In the genomic region with DNA sequence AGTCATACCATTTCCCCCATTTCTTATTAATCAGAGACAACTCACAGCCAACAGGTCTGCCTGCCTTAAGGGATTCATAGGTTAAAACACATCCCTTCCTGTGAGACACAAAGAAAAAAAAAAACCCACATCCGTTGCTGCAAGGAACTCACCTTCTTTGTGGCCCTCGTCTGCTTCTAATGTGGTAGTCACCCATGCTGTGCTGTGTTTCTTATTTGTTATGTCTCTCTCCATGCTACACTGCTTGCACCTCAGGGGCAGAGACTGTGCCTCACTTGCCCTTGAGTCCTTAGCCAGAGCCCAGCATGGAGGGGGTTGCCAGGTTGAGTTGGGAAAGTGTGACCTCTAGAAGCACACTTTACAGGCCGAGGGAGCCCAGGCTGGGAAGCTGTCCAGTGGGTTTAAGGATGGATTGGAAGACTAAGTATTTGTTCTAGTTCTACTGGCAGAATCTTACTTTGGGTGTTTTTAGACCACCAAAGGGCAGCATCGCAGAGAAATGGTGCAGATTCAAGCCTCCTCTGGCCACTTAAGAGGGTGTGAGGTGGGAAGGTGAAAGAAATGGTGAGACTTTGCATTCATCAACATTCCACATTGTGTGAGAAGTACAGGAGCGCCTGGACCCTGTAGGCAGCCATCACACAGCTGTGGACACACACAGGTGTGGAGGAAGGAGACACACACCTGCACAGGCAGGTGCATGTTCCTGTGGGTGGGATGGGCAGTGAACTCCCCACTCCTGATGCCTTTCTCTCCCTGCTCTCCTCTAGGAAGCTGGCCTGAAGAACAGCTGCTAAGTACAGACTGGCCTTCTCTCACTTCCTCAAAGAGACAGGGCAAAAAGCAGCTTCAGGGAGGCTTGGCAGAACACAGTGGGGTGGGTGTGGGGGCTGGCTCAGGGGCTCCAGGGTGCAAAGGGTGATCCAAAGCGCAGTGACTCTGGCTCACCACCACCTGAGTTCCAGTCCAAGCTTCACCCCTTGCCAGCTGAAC, we compare ENCODE assay signal across 9 cellular contexts. TPM values are rescaled to one million over a fixed set of nuclear protein-coding genes. Genes with fewer than 3 reads are reported as not detected.
DNase-seq lines count a peak whose midpoint lies in the region; ATAC-seq, FAIRE-seq and TF ChIP-seq lines count a peak whose summit lies in the region.
"Had no signal": no experiment of that assay in that cellular context is flagged by ENCODE, and none has a peak within 500 bp of the region (broad histone marks: within the 10 kb centered on the region; RNA-seq: fewer than 3 reads in every experiment).

No MANE protein-coding gene starts in this region.

- DNase-seq in DMS53 (lab: John Stamatoyannopoulos, UW): peak; percentile 5
- DNase-seq in DMS53 treated with DMSO at 0.1 percent for 48 hours (lab: John Stamatoyannopoulos, UW; ENCODE audit: unreplicated experiment): no peak
- peak; percentile 58 for DNase-seq in activated T-cell treated with anti-CD3 and anti-CD28 coated beads, Interleukin-2, amount 50 U/mL, for 24 hours
- DNase-seq in spleen: no peak
- DNase-seq in urothelium cell line (ENCODE audit: low spot score): no peak
- no peak for DNase-seq in H54 (ENCODE audit: insufficient read length, low spot score)
- no peak for DNase-seq in Calu3

- peaks cover 73% of the 10 kb centered on the region for H3K4me1 Mint-ChIP-seq in activated T-cell treated with anti-CD3 and anti-CD28 coated beads, Interleukin-2, amount 50 U/mL, for 24 hours (ENCODE audit: low read depth)
- H3K4me1 Mint-ChIP-seq in Calu3 (ENCODE audit: low read depth, unreplicated experiment): no peaks in the 10 kb centered on the region

- peak overlapping the region; percentile 51 for H3K4me3 Mint-ChIP-seq in activated T-cell treated with anti-CD3 and anti-CD28 coated beads, Interleukin-2, amount 50 U/mL, for 24 hours
- H3K4me3 Mint-ChIP-seq in Calu3 (ENCODE audit: low read depth, unreplicated experiment): no peak overlapping the region

- peaks cover 71% of the 10 kb centered on the region for H3K36me3 Mint-ChIP-seq in activated T-cell treated with anti-CD3 and anti-CD28 coated beads, Interleukin-2, amount 50 U/mL, for 24 hours (ENCODE audit: low read depth)
- peaks cover 6% of the 10 kb centered on the region for H3K36me3 Mint-ChIP-seq in Calu3 (ENCODE audit: insufficient read depth, unreplicated experiment)

- H3K4me3 ChIP-seq in spleen: no peak overlapping the region

- peak overlapping the region; percentile 90 for H3K27ac Mint-ChIP-seq in activated T-cell treated with anti-CD3 and anti-CD28 coated beads, Interleukin-2, amount 50 U/mL, for 24 hours
- no peak overlapping the region for H3K27ac Mint-ChIP-seq in Calu3 (ENCODE audit: unreplicated experiment)

- TF ChIP-seq POLR2A in spleen (IDR thresholded peaks at IDR 0.05): no peak
- no peak for TF ChIP-seq POLR2A in H54 (IDR thresholded peaks at IDR 0.05; ENCODE audit: low read depth, low read length)

- intact Hi-C loops in spleen (cut with DNase I; ENCODE audit: low total_unique reads): no loop called here
- intact Hi-C loops in Calu3 (cut with micrococcal nuclease; ENCODE audit: unreplicated experiment): no loop called here

- H3K4me1 ChIP-seq in spleen: peaks cover 37 to 90% (median 63%) of the 10 kb centered on the region in 6 donors

- FAIRE-seq in urothelium cell line (lab: Jason Lieb, UNC) (no peak), H54 (lab: Jason Lieb, UNC) (no peak)

- WGBS in spleen, 5 donors: 66 to 78% (median 76%) methylated on average over 5 to 6 of the region's 6 CpGs

- peaks cover 0 to 91% (median 41%) of the 10 kb centered on the region in 6 donors for H3K36me3 ChIP-seq in spleen

- no peak for TF ChIP-seq CTCF in spleen (IDR thresholded peaks at IDR 0.05 in 8 of 11, conservative IDR thresholded peaks at IDR 0.05 in 3 of 11)
- TF ChIP-seq CTCF in Calu3 (IDR thresholded peaks at IDR 0.05; ENCODE audit: unreplicated experiment): no peak

- H3K9me3 Mint-ChIP-seq in activated T-cell treated with anti-CD3 and anti-CD28 coated beads, Interleukin-2, amount 50 U/mL, for 24 hours: no peaks in the 10 kb centered on the region
- no peaks in the 10 kb centered on the region for H3K9me3 Mint-ChIP-seq in Calu3 (ENCODE audit: low read depth, unreplicated experiment)

- H3K27me3 Mint-ChIP-seq in activated T-cell treated with anti-CD3 and anti-CD28 coated beads, Interleukin-2, amount 50 U/mL, for 24 hours: no peaks in the 10 kb centered on the region
- H3K27me3 Mint-ChIP-seq in Calu3 (ENCODE audit: unreplicated experiment): no peaks in the 10 kb centered on the region

- peak overlapping the region in 7 of 8 donors; percentile 1 to 86 (median 70) for H3K27ac ChIP-seq in spleen
- H3K27ac ChIP-seq: 22Rv1 had no signal

- CTCF ChIA-PET in Calu3 (lab: Charles Lee): no interaction called here

- no peaks in the 10 kb centered on the region for H3K27me3 ChIP-seq in spleen (replicated peaks in 1 of 7)

- no peaks in the 10 kb centered on the region for H3K9me3 ChIP-seq in spleen

- peak; percentile 55 for ATAC-seq in HG03108 (IDR thresholded peaks at IDR 0.05; ENCODE audit: unreplicated experiment)

- no TSS peak for BruUV-seq in Calu3 (replicated peaks; lab: Mats Ljungman, UMichigan)

RNA-seq across cellular contexts. Expression of a gene that starts 48.8 kb away (rescaled TPM):
- total RNA-seq in spleen (10 to 100 TPM; 53.2 to 90.0 (median 71.6) TPM), Calu3 (2022) (83.0 and 85.1 TPM in 2 replicates)
- 10 to 100 TPM; 13.2 to 14.4 (median 13.8) TPM for polyA plus RNA-seq in spleen

RNA-seq across cellular contexts. Expression of a gene that starts 48.8 kb away (rescaled TPM):
- 10 to 100 TPM; 12.5 to 23.8 (median 16.5) TPM for total RNA-seq in spleen
- under 1 TPM; 0.09 to 0.51 (median 0.12) TPM for polyA plus RNA-seq in spleen
- total RNA-seq in Calu3 (2022): 12.1 and 12.2 TPM in 2 replicates

Comparison
In these comparisons a context has a peak if more than half of its experiments do, and no peak if none do; other contexts are left out.
1. DNase-seq: peak in DMS53 (single experiment) and activated T-cell treated with anti-CD3 and anti-CD28 coated beads, Interleukin-2, amount 50 U/mL, for 24 hours (single experiment); none in DMS53 treated with DMSO at 0.1 percent for 48 hours (single experiment), spleen (single experiment), urothelium cell line (single experiment), H54 (single experiment) and Calu3 (single experiment).